Comparison of ENCODE assay signal across 1 cellular context in genomic region chr3:112675943-112676530, GRCh38.
A peak's percentile ranks its signal among the peaks of the same experiment; 100 is the strongest.
TF ChIP-seq lines count a peak whose summit lies in the region.

No MANE protein-coding gene starts in this region.

TF ChIP-seq in HEK293, 187 proteins besides CTCF, POLR2A, EP300 and RAD21:
- TF ChIP-seq ZNF266 (tag by site-specific recombination; IDR thresholded peaks at IDR 0.05; ENCODE audit: low read depth) (no peak), OSR2 (tag by site-specific recombination; IDR thresholded peaks at IDR 0.05) (no peak), ZNF843 (tag by site-specific recombination; IDR thresholded peaks at IDR 0.05) (no peak), BCL11B (tag by site-specific recombination; IDR thresholded peaks at IDR 0.05; ENCODE audit: low read depth) (no peak), ZNF157 (tag by site-specific recombination; IDR thresholded peaks at IDR 0.05) (no peak), ZNF138 (tag by site-specific recombination; IDR thresholded peaks at IDR 0.05; ENCODE audit: borderline replicate concordance) (no peak), ZNF623 (tag by site-specific recombination; IDR thresholded peaks at IDR 0.05) (peak; percentile 65)
